1 cellular context compared by ENCODE assay signal in genomic region chr14:88168025-88168424, GRCh38.
TF ChIP-seq lines count a peak whose summit lies in the region.

No MANE protein-coding gene starts in this region.

TF ChIP-seq in HepG2, 621 proteins besides CTCF, POLR2A, EP300 and RAD21 (continued from another document):
- TF ChIP-seq, protein P1, sequence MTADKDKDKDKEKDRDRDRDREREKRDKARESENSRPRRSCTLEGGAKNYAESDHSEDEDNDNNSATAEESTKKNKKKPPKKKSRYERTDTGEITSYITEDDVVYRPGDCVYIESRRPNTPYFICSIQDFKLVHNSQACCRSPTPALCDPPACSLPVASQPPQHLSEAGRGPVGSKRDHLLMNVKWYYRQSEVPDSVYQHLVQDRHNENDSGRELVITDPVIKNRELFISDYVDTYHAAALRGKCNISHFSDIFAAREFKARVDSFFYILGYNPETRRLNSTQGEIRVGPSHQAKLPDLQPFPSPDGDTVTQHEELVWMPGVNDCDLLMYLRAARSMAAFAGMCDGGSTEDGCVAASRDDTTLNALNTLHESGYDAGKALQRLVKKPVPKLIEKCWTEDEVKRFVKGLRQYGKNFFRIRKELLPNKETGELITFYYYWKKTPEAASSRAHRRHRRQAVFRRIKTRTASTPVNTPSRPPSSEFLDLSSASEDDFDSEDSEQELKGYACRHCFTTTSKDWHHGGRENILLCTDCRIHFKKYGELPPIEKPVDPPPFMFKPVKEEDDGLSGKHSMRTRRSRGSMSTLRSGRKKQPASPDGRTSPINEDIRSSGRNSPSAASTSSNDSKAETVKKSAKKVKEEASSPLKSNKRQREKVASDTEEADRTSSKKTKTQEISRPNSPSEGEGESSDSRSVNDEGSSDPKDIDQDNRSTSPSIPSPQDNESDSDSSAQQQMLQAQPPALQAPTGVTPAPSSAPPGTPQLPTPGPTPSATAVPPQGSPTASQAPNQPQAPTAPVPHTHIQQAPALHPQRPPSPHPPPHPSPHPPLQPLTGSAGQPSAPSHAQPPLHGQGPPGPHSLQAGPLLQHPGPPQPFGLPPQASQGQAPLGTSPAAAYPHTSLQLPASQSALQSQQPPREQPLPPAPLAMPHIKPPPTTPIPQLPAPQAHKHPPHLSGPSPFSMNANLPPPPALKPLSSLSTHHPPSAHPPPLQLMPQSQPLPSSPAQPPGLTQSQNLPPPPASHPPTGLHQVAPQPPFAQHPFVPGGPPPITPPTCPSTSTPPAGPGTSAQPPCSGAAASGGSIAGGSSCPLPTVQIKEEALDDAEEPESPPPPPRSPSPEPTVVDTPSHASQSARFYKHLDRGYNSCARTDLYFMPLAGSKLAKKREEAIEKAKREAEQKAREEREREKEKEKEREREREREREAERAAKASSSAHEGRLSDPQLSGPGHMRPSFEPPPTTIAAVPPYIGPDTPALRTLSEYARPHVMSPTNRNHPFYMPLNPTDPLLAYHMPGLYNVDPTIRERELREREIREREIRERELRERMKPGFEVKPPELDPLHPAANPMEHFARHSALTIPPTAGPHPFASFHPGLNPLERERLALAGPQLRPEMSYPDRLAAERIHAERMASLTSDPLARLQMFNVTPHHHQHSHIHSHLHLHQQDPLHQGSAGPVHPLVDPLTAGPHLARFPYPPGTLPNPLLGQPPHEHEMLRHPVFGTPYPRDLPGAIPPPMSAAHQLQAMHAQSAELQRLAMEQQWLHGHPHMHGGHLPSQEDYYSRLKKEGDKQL (CRISPR knock-in tag; IDR thresholded peaks at IDR 0.05; ENCODE audit: low read depth), result no peak
- TF ChIP-seq STAG1 (CRISPR knock-in tag; IDR thresholded peaks at IDR 0.05), result no peak
- no peak for TF ChIP-seq ZHX1 (CRISPR knock-in tag; IDR thresholded peaks at IDR 0.05; ENCODE audit: low read depth)
- no peak for TF ChIP-seq MAZ (IDR thresholded peaks at IDR 0.05; ENCODE audit: borderline replicate concordance, low read depth, low read length)
- no peak for TF ChIP-seq MAZ (CRISPR knock-in tag; IDR thresholded peaks at IDR 0.05; ENCODE audit: low read depth)
- TF ChIP-seq ZNF496 (CRISPR knock-in tag; IDR thresholded peaks at IDR 0.05; ENCODE audit: insufficient replicate concordance), result no peak
- no peak for TF ChIP-seq ZNF549 (CRISPR knock-in tag; IDR thresholded peaks at IDR 0.05)
- no peak for TF ChIP-seq XRCC5 (optimal IDR thresholded peaks at IDR 0.05; ENCODE audit: low read length)
- no peak for TF ChIP-seq ZNF10 (CRISPR knock-in tag; IDR thresholded peaks at IDR 0.05; ENCODE audit: borderline replicate concordance, low read depth)
- no peak for TF ChIP-seq BRD4 (CRISPR knock-in tag; IDR thresholded peaks at IDR 0.05)
- no peak for TF ChIP-seq ZNF720 (CRISPR knock-in tag; IDR thresholded peaks at IDR 0.05)
- no peak for TF ChIP-seq ZNF30 (CRISPR knock-in tag; IDR thresholded peaks at IDR 0.05)
- TF ChIP-seq GATA4 (IDR thresholded peaks at IDR 0.05; ENCODE audit: borderline replicate concordance, low read depth), result no peak
